ENCODE assay signal across 9 cellular contexts in genomic region chr4:85724801-85725548, GRCh38.
DNase-seq lines count a peak whose midpoint lies in the region; ATAC-seq and TF ChIP-seq lines count a peak whose summit lies in the region.
"Had no signal": no experiment of that assay in that cellular context is flagged by ENCODE, and none has a peak within 500 bp of the region (broad histone marks: within the 10 kb centered on the region; RNA-seq: fewer than 3 reads in every experiment).

No MANE protein-coding gene starts in this region.

- intact Hi-C loops in CD14-positive monocyte (cut with micrococcal nuclease): no loop called here
- intact Hi-C loops in lower lobe of right lung (cut with DNase I): no loop called here
- intact Hi-C loops in left colon (cut with DNase I, micrococcal nuclease): no loop called here

- TF ChIP-seq CTCF in CD14-positive monocyte (IDR thresholded peaks at IDR 0.05): no peak
- no peak for TF ChIP-seq CTCF in lower lobe of right lung (IDR thresholded peaks at IDR 0.05)

- peaks cover 0 to 1% (median 0%) of the 10 kb centered on the region in 3 donors for H3K27me3 Mint-ChIP-seq in CD14-positive monocyte (ENCODE audit: low read depth in 3 of 3)
- H3K27me3 Mint-ChIP-seq: CD4-positive, CD25-positive, alpha-beta regulatory T cell had no signal

- ATAC-seq in GM21619 (IDR thresholded peaks at IDR 0.05; ENCODE audit: unreplicated experiment) (peak; percentile 42), lower lobe of right lung (peak in 1 of 2 donors; percentile 52), left colon (no peak)

- no peak overlapping the region for H3K4me3 ChIP-seq in lower lobe of right lung

- H3K36me3 Mint-ChIP-seq in CD14-positive monocyte: peaks cover 15 to 21% of the 10 kb centered on the region in 2 donors
- H3K36me3 Mint-ChIP-seq: CD4-positive, CD25-positive, alpha-beta regulatory T cell had no signal

- no peak for DNase-seq in CD14-positive monocyte (ENCODE audit: low spot score)
- peak; percentile 54 for DNase-seq in NOMO-1 treated with DMSO at 0.1 percent for 48 hours (lab: John Stamatoyannopoulos, UW; ENCODE audit: unreplicated experiment)
- no peak for DNase-seq in lower lobe of right lung
- DNase-seq in HUDEP-2 (lab: John Stamatoyannopoulos, UW; ENCODE audit: unreplicated experiment in 76 of 76): no peak
- DNase-seq in left colon: no peak
- DNase-seq in DMS79 (lab: John Stamatoyannopoulos, UW): no peak
- no peak for DNase-seq in AG08396 (ENCODE audit: low spot score)
- DNase-seq: CD4-positive, CD25-positive, alpha-beta regulatory T cell had no signal

- peak overlapping the region; percentile 82 to 93 (median 89) for H3K27ac Mint-ChIP-seq in CD14-positive monocyte
- H3K27ac Mint-ChIP-seq: CD4-positive, CD25-positive, alpha-beta regulatory T cell had no signal

- H3K4me1 Mint-ChIP-seq in CD14-positive monocyte: peaks cover 39% of the 10 kb centered on the region
- H3K4me1 Mint-ChIP-seq: CD4-positive, CD25-positive, alpha-beta regulatory T cell had no signal

- no peaks in the 10 kb centered on the region for H3K27me3 ChIP-seq in lower lobe of right lung (ENCODE audit: low read depth)

- H3K4me1 ChIP-seq in lower lobe of right lung: peaks cover 19% of the 10 kb centered on the region

- H3K27ac ChIP-seq in lower lobe of right lung: peak overlapping the region; percentile 74

- H3K4me3 Mint-ChIP-seq in CD14-positive monocyte: peak overlapping the region in 1 of 2 donors; percentile 68
- H3K4me3 Mint-ChIP-seq: CD4-positive, CD25-positive, alpha-beta regulatory T cell had no signal

- peaks cover 0 to 4% (median 0%) of the 10 kb centered on the region in 7 donors for H3K9me3 Mint-ChIP-seq in CD14-positive monocyte

- peaks cover 6% of the 10 kb centered on the region for H3K36me3 ChIP-seq in lower lobe of right lung

- H3K9me3 ChIP-seq in lower lobe of right lung: no peaks in the 10 kb centered on the region
